Comparison of ENCODE assay signal across 23 cellular contexts in the genomic region with DNA sequence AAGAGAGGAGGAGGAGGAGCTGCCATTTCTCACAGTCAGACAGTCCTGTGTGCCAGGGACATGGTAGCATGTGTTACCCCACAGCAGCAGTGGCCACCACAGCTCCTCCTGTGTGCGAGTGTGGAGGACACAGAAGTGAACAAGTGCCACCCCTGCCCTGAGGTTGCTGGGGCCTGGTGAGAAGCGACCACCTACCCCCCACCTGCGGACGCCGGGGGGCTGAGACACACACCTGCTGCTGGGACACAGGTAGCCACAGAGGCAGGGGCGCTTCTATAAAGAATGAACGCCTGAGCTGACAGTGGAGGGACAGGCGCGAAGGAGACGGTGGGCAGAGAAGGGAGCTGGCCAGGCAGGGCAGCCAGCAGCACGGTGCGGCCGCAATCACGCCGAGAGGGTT. TPM values are rescaled to one million over a fixed set of nuclear protein-coding genes. Genes with fewer than 3 reads are reported as not detected.
DNase-seq lines count a peak whose midpoint lies in the region; ATAC-seq, FAIRE-seq and TF ChIP-seq lines count a peak whose summit lies in the region.
"Had no signal": no experiment of that assay in that cellular context is flagged by ENCODE, and none has a peak within 500 bp of the region (broad histone marks: within the 10 kb centered on the region; RNA-seq: fewer than 3 reads in every experiment).

No MANE protein-coding gene starts in this region.

- no peak overlapping the region for H3K4me2 ChIP-seq in K562 (ENCODE audit: insufficient read depth, low read length)
- H3K4me2 ChIP-seq in trophoblast cell (ENCODE audit: low read length) = no peak overlapping the region
- H3K4me2 ChIP-seq: A549; BLaER1 treated with 17β-estradiol and CSF1 and Interleukin-3, amounts not matched to agents 10 nM and 100 nM had no signal

- H2BK12ac ChIP-seq in trophoblast cell (ENCODE audit: low read length) = peak overlapping the region; percentile 4

- H2AFZ ChIP-seq in K562 (ENCODE audit: low read depth, low read length) (no peak overlapping the region), trophoblast cell (ENCODE audit: insufficient read depth, low read length, poor library complexity) (no peak overlapping the region)
- H2AFZ ChIP-seq: GM23248 had no signal

- H4K12ac ChIP-seq in trophoblast cell (ENCODE audit: low read depth, low read length) = no peak overlapping the region

- H4K91ac ChIP-seq in trophoblast cell (ENCODE audit: low read depth, low read length) = no peak overlapping the region

- H3K27ac ChIP-seq in K562 (ENCODE audit: extremely low read depth, low read depth, low read length) = no peak overlapping the region
- H3K27ac ChIP-seq in trophoblast cell (ENCODE audit: low read depth, low read length) = no peak overlapping the region
- no peak overlapping the region for H3K27ac ChIP-seq in aorta (ENCODE audit: low read depth in 1 of 2, low read length in 2 of 2)
- H3K27ac ChIP-seq in spleen = no peak overlapping the region
- H3K27ac ChIP-seq: A549; BLaER1 treated with 17β-estradiol and CSF1 and Interleukin-3, amounts not matched to agents 10 nM and 100 nM; GM23248 had no signal

- ATAC-seq in K562 = no peak
- ATAC-seq in aorta (ENCODE audit: low FRiP score) = peak; percentile 22
- ATAC-seq in HG02798 (IDR thresholded peaks at IDR 0.05; ENCODE audit: poor library complexity, unreplicated experiment) = no peak
- ATAC-seq in T-cell (replicated peaks in 1 of 4) = no peak
- ATAC-seq: A549, HCT116 had no signal

- TF ChIP-seq POLR2A in K562 (conservative IDR thresholded peaks at IDR 0.05) (no peak), spleen (IDR thresholded peaks at IDR 0.05) (no peak)

- no peaks in the 10 kb centered on the region for H3K4me1 Mint-ChIP-seq in T-cell
- H3K4me1 Mint-ChIP-seq: CD14-positive monocyte; CD8-positive, alpha-beta memory T cell had no signal

- H2BK5ac ChIP-seq in trophoblast cell (ENCODE audit: low read depth, low read length, poor library complexity) = no peak overlapping the region

- DNase-seq in NAMALWA (ENCODE audit: low spot score) (peak; percentile 5), K562 (ENCODE audit: extremely low read depth in 1 of 4, low spot score in 3 of 4) (no peak), trophoblast cell (no peak), aorta (no peak), spleen (no peak), T-cell (no peak)
- DNase-seq: 8988T; ACHN; AML-193; BE2C; CD4-positive, alpha-beta T cell; CD8-positive, alpha-beta memory T cell; DMS53; DMS79 treated with DMSO at 0.1 percent for 48 hours; GM23248; H9 had no signal

- H3K9me3 Mint-ChIP-seq in T-cell = peaks cover 3 to 5% (median 4%) of the 10 kb centered on the region in 3 donors
- H3K9me3 Mint-ChIP-seq: CD4-positive, alpha-beta T cell had no signal

- 0% methylated on average over 15 of the region's 15 CpGs for WGBS in K562 (ENCODE audit: insufficient coverage, low coverage, missing lambda C conversion rate)
- no CpG with 5 or more reads among the region's 15 CpGs for WGBS in trophoblast cell (ENCODE audit: extremely low coverage, insufficient coverage, insufficient read length)
- WGBS in aorta, 2 donors = 88 to 89% methylated on average over 15 of the region's 15 CpGs
- WGBS in spleen, 5 donors = 89 to 95% (median 91%) methylated on average over 15 of the region's 15 CpGs

- intact Hi-C loops in K562 (cut with micrococcal nuclease) = no loop called here
- intact Hi-C loops in aorta (cut with DNase I) = no loop called here
- intact Hi-C loops in spleen (cut with DNase I; ENCODE audit: low total_unique reads) = no loop called here

- H3K9me3 ChIP-seq in K562 (replicated peaks; ENCODE audit: control insufficient read depth, insufficient read depth, low read depth, low read length) (no peaks in the 10 kb centered on the region), trophoblast cell (ENCODE audit: insufficient read depth, low read depth, low read length) (peaks cover 7% of the 10 kb centered on the region), aorta (ENCODE audit: control insufficient read depth, low read length) (peaks cover 2% of the 10 kb centered on the region), spleen (peaks cover 0 to 20% (median 12%) of the 10 kb centered on the region in 8 donors)
- H3K9me3 ChIP-seq: BE2C had no signal

- H3K27me3 Mint-ChIP-seq in T-cell = peaks cover 22 to 25% of the 10 kb centered on the region in 2 donors

- no peak for TF ChIP-seq RAD21 in K562 (CRISPR knock-in tag; conservative IDR thresholded peaks at IDR 0.05 in 1 of 2, IDR thresholded peaks at IDR 0.05 in 1 of 2)

- H3K18ac ChIP-seq in trophoblast cell (ENCODE audit: low read length) = no peak overlapping the region

- no peaks in the 10 kb centered on the region for H4K20me1 ChIP-seq in K562 (replicated peaks; ENCODE audit: control insufficient read depth, insufficient read depth, low read length)
- H4K20me1 ChIP-seq: BLaER1 treated with 17β-estradiol and CSF1 and Interleukin-3, amounts not matched to agents 10 nM and 100 nM had no signal

- H3K79me2 ChIP-seq in K562 (ENCODE audit: control insufficient read depth, insufficient read depth, low read length) = no peaks in the 10 kb centered on the region
- no peaks in the 10 kb centered on the region for H3K79me2 ChIP-seq in trophoblast cell (ENCODE audit: control insufficient read depth, insufficient read depth, low read length, poor library complexity)

- H3K4me1 ChIP-seq in K562 (replicated peaks in 1 of 2; ENCODE audit: control insufficient read depth in 2 of 2, insufficient read depth in 2 of 2, low read length in 2 of 2) = no peaks in the 10 kb centered on the region
- no peaks in the 10 kb centered on the region for H3K4me1 ChIP-seq in trophoblast cell (ENCODE audit: control insufficient read depth in 1 of 2, insufficient read depth in 2 of 2, low read length in 2 of 2)
- no peaks in the 10 kb centered on the region for H3K4me1 ChIP-seq in aorta (ENCODE audit: control insufficient read depth in 1 of 2, insufficient read depth in 2 of 2, low read length in 2 of 2)
- no peaks in the 10 kb centered on the region for H3K4me1 ChIP-seq in spleen
- H3K4me1 ChIP-seq: A549; BE2C; BLaER1 treated with 17β-estradiol and CSF1 and Interleukin-3, amounts not matched to agents 10 nM and 100 nM had no signal

- no peak overlapping the region for H2BK120ac ChIP-seq in trophoblast cell (ENCODE audit: insufficient read depth, low read length, poor library complexity)

- in situ Hi-C loops in K562 (cut with MboI) = no loop called here

- H3K4ac ChIP-seq in trophoblast cell (ENCODE audit: low read depth, low read length) = no peak overlapping the region

- H3K27ac Mint-ChIP-seq in T-cell = no peak overlapping the region
- H3K27ac Mint-ChIP-seq: CD4-positive, alpha-beta T cell; CD8-positive, alpha-beta memory T cell; H9 had no signal

- H3K9me1 ChIP-seq in K562 (ENCODE audit: control insufficient read depth, insufficient read depth, low read length) = no peaks in the 10 kb centered on the region

- no peaks in the 10 kb centered on the region for H3K36me3 Mint-ChIP-seq in T-cell
- H3K36me3 Mint-ChIP-seq: CD14-positive monocyte; CD8-positive, alpha-beta memory T cell had no signal

- no TSS peak for BruUV-seq in K562 (replicated peaks; lab: Mats Ljungman, UMichigan)

- no peak overlapping the region for H3K14ac ChIP-seq in trophoblast cell (ENCODE audit: low read length)

- H3K36me3 ChIP-seq in K562 (ENCODE audit: control insufficient read depth, insufficient read depth, low read length) = no peaks in the 10 kb centered on the region
- H3K36me3 ChIP-seq in trophoblast cell (ENCODE audit: control insufficient read depth in 1 of 2, insufficient read depth in 2 of 2, low read length in 2 of 2) = no peaks in the 10 kb centered on the region
- no peaks in the 10 kb centered on the region for H3K36me3 ChIP-seq in aorta (ENCODE audit: control insufficient read depth in 1 of 2, insufficient read depth in 2 of 2, low read length in 1 of 2)
- H3K36me3 ChIP-seq in spleen = no peaks in the 10 kb centered on the region
- H3K36me3 ChIP-seq: BE2C had no signal

- no peak overlapping the region for H3K4me3 Mint-ChIP-seq in T-cell
- H3K4me3 Mint-ChIP-seq: CD14-positive monocyte; CD4-positive, alpha-beta T cell; CD8-positive, alpha-beta memory T cell; H9 had no signal

- TF ChIP-seq EP300 in K562 (IDR thresholded peaks at IDR 0.05; ENCODE audit: low read length) = no peak

- CTCF ChIA-PET in K562 (lab: Yijun Ruan, JAX; ENCODE audit: low intra/inter-chr PET ratio) (no interaction called here), T-cell (lab: Charles Lee) (no interaction called here)

- no peak overlapping the region for H2AK5ac ChIP-seq in trophoblast cell (ENCODE audit: low read length)

- POLR2A ChIA-PET in K562 (lab: Yijun Ruan, JAX) (no interaction called here), T-cell (lab: Charles Lee) (no interaction called here)

- no peak for FAIRE-seq in K562 (lab: Jason Lieb, UNC)
- FAIRE-seq: A549, G401.6, GM12892 had no signal

- H3K4me3 ChIP-seq in K562 (no peak overlapping the region), trophoblast cell (ENCODE audit: low read depth, low read length) (no peak overlapping the region), aorta (ENCODE audit: low read length in 2 of 2) (no peak overlapping the region), spleen (no peak overlapping the region)
- H3K4me3 ChIP-seq: A549; BLaER1 treated with 17β-estradiol and CSF1 and Interleukin-3, amounts not matched to agents 10 nM and 100 nM; GM23248 had no signal

- TF ChIP-seq CTCF in K562 (IDR thresholded peaks at IDR 0.05 in 2 of 3, conservative IDR thresholded peaks at IDR 0.05 in 1 of 3; ENCODE audit: insufficient read depth in 2 of 3, low read depth in 1 of 3, low read length in 3 of 3) (no peak), spleen (IDR thresholded peaks at IDR 0.05 in 8 of 11, conservative IDR thresholded peaks at IDR 0.05 in 3 of 11) (no peak)

- H3K27me3 ChIP-seq in K562 (ENCODE audit: control insufficient read depth in 2 of 2, insufficient read depth in 2 of 2, low read length in 2 of 2) (peaks cover 3 to 36% of the 10 kb centered on the region in 2 experiments; a peak in 3 of 5 replicates), trophoblast cell (ENCODE audit: insufficient read depth, low read length) (no peaks in the 10 kb centered on the region), aorta (ENCODE audit: control insufficient read depth in 1 of 2, insufficient read depth in 2 of 2, low read length in 1 of 2) (no peaks in the 10 kb centered on the region), spleen (replicated peaks in 1 of 7) (peaks cover 0 to 24% (median 0%) of the 10 kb centered on the region in 7 donors)
- H3K27me3 ChIP-seq: BLaER1 treated with 17β-estradiol and CSF1 and Interleukin-3, amounts not matched to agents 10 nM and 100 nM had no signal

- H3K9ac ChIP-seq in K562 (ENCODE audit: insufficient read depth in 1 of 2, low read depth in 2 of 2, low read length in 2 of 2) (no peak overlapping the region), trophoblast cell (ENCODE audit: low read length) (no peak overlapping the region)
- H3K9ac ChIP-seq: BLaER1 treated with 17β-estradiol and CSF1 and Interleukin-3, amounts not matched to agents 10 nM and 100 nM; GM23248 had no signal

- H3K79me1 ChIP-seq in trophoblast cell (ENCODE audit: low read length) = no peaks in the 10 kb centered on the region

- no peak overlapping the region for H3K23ac ChIP-seq in trophoblast cell (ENCODE audit: low read length)

- H4K8ac ChIP-seq in trophoblast cell (ENCODE audit: low read depth, low read length) = no peak overlapping the region

RNA-seq across cellular contexts. Expression of a gene that starts 32.3 kb away (rescaled TPM):
- total RNA-seq in K562 (2011; cell fraction: chromatin; rRNA removed; ENCODE audit: low replicate concordance) = not detected in 2 replicates
- not detected in 2 replicates for total RNA-seq in K562 (2011; cell fraction: nucleolus; rRNA removed)
- total RNA-seq in K562 (2011; cell fraction: nucleoplasm; rRNA removed) = not detected in 2 replicates
- not detected in 2 replicates for total RNA-seq in K562 (2014; rRNA removed)
- not detected in 2 replicates for total RNA-seq in K562 (2014; rRNA removed; fragmentation: Illumina TruSeq; extraction: Trizol)
- total RNA-seq in K562 (2015; rRNA removed; fragmentation: Illumina TruSeq; extraction: Trizol) = not detected in 2 replicates
- total RNA-seq in K562 (2021) = 0.18 TPM in 1 of 2 replicates, not detected in the other
- polyA plus RNA-seq in K562 (2011; rRNA removed) = not detected in 2 replicates
- polyA plus RNA-seq in K562 (2011; cell fraction: cytosol; rRNA removed) = not detected in 2 replicates
- not detected in 2 replicates for polyA plus RNA-seq in K562 (2011; cell fraction: nucleus; rRNA removed)
- not detected in 2 replicates for polyA plus RNA-seq in K562 (2012)
- polyA plus RNA-seq in K562 (2014; fragmentation: Illumina TruSeq; extraction: Trizol) = not detected in 2 replicates
- polyA plus RNA-seq in K562 (2014; fragmentation: Nextera tagmentation; extraction: Ambion mirVana) = not detected
- not detected in 2 replicates for polyA plus RNA-seq in K562 (2014; rRNA removed)
- polyA minus RNA-seq in K562 (2011; rRNA and poly(A)+ RNA removed) = not detected in 2 replicates
- polyA minus RNA-seq in K562 (2011; cell fraction: cytosol; rRNA and poly(A)+ RNA removed) = not detected in 2 replicates
- not detected in 2 replicates for polyA minus RNA-seq in K562 (2011; cell fraction: nucleus; rRNA and poly(A)+ RNA removed)
- polyA plus RNA-seq in trophoblast cell (2013) = 1.4 and 1.6 TPM in 2 replicates
- under 1 TPM in 1 of 2 donors, not detected in 1; 0.06 TPM for total RNA-seq in aorta
- polyA plus RNA-seq in aorta = not detected
- total RNA-seq in spleen = not detected
- polyA plus RNA-seq in spleen = not detected
- under 1 TPM in 3 of 5 donors, not detected in 2; 0.03 to 0.09 (median 0.07) TPM for total RNA-seq in T-cell
- total RNA-seq: CD8-positive, alpha-beta memory T cell; GM23248 had no signal
- polyA plus RNA-seq: A549; CD14-positive monocyte; CD8-positive, alpha-beta memory T cell; GM23248 had no signal
